In the genomic region with DNA sequence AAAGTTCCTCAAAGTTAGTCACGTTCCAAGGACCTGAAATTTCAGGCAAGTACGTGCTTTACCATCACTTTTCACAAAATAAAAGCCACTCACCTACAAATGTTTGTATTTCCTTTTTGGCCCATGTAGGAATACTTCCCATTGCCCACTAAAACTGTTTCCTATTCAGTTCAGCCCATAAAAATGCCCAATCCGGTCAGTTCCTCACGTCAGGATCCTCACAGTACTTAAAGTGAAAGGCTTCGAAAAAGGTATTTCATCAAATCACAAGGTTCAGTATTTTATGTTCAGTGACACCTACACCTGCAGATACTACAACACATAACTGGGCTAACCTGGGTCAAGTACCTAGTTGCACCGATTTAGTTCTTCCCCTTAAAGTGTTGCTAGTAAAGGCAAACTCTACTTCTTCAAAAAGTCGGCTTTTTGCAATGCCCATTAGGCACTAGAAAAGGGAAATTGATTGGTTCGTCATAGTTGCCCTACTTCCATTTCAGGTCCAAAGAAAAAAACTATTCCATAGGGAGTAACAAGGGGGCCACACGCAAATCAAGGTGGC, we compare ENCODE assay signal across 10 cellular contexts. TPM values are rescaled to one million over a fixed set of nuclear protein-coding genes. Genes with fewer than 3 reads are reported as not detected.
DNase-seq lines count a peak whose midpoint lies in the region; ATAC-seq, FAIRE-seq and TF ChIP-seq lines count a peak whose summit lies in the region.
"Had no signal": no experiment of that assay in that cellular context is flagged by ENCODE, and none has a peak within 500 bp of the region (broad histone marks: within the 10 kb centered on the region; RNA-seq: fewer than 3 reads in every experiment).

No MANE protein-coding gene starts in this region.

- RAD21 ChIA-PET in GM12878 (lab: Charles Lee; ENCODE audit: unreplicated experiment), result interaction anchor here (1.3 to 2.5 kb wide), 3 partner anchors 12 to 169 kb away, joined by 4 to 13 read pairs (median 5); no protein-coding TSS in a partner anchor

- H3K27me3 ChIP-seq in GM12878 (replicated peaks in 1 of 2; ENCODE audit: control insufficient read depth in 2 of 2, insufficient read depth in 2 of 2, low read length in 1 of 2) (peaks cover 0 to 4% of the 10 kb centered on the region in 2 experiments; a peak in 1 of 4 replicates), kidney epithelial cell (ENCODE audit: control insufficient read depth, insufficient read depth, low read length) (no peaks in the 10 kb centered on the region), stomach smooth muscle (ENCODE audit: control insufficient read depth in 1 of 2, insufficient read depth in 2 of 2, low read length in 2 of 2) (no peaks in the 10 kb centered on the region)

- H3K79me2 ChIP-seq in GM12878 (ENCODE audit: control insufficient read depth, insufficient read depth, low read length), result peaks cover 29% of the 10 kb centered on the region

- CTCF ChIA-PET in GM12878 (lab: Yijun Ruan, JAX), result interaction anchor here (1.7 to 3.0 kb wide), 3 partner anchors 53 to 168 kb away, joined by 7 to 28 read pairs (median 10); no protein-coding TSS in a partner anchor

- 32% methylated on average over 9 of the region's 9 CpGs for whole genome bisulfite sequencing in GM12878 (ENCODE audit: insufficient coverage, insufficient replicate concordance, low lambda C conversion rate, missing lambda C conversion rate)

- H3K4me1 ChIP-seq in GM12878 (ENCODE audit: control insufficient read depth, insufficient read depth, low read length) (peaks cover 9% of the 10 kb centered on the region), stomach smooth muscle (ENCODE audit: control insufficient read depth, insufficient read depth, low read length) (no peaks in the 10 kb centered on the region)

- no peak for TF ChIP-seq CTCF in GM12878 (IDR thresholded peaks at IDR 0.05 in 2 of 3, conservative IDR thresholded peaks at IDR 0.05 in 1 of 3; ENCODE audit: control insufficient read depth in 2 of 3, extremely low read depth in 1 of 3, insufficient read depth in 1 of 3, low read depth in 3 of 3, low read length in 3 of 3)
- TF ChIP-seq CTCF in kidney epithelial cell (IDR thresholded peaks at IDR 0.05; ENCODE audit: insufficient read depth, low read length, poor library complexity, severe bottlenecking), result no peak

- no peaks in the 10 kb centered on the region; the same call in 2 of the 3 replicates for H3K9me3 ChIP-seq in GM12878 (replicated peaks; ENCODE audit: control insufficient read depth, insufficient read depth, low read length)
- no peaks in the 10 kb centered on the region for H3K9me3 ChIP-seq in stomach smooth muscle (ENCODE audit: control insufficient read depth in 2 of 2, low read length in 2 of 2)

- peak overlapping the region; percentile 65 for H3K4me2 ChIP-seq in GM12878 (ENCODE audit: control insufficient read depth, insufficient read depth)

- no peak for TF ChIP-seq RAD21 in GM12878 (IDR thresholded peaks at IDR 0.05; ENCODE audit: insufficient read depth, low read depth, low read length)

- H2AFZ ChIP-seq in GM12878 (ENCODE audit: control insufficient read depth, low read depth, low read length), result peak overlapping the region; percentile 96

- no peak for TF ChIP-seq POLR2A in GM12878 (IDR thresholded peaks at IDR 0.05; ENCODE audit: low read depth, low read length)

- POLR2A ChIA-PET in GM12878 (lab: Charles Lee), result interaction anchor here (0.9 kb wide), 1 partner anchor 8 kb away, joined by 3 read pairs; no protein-coding TSS in a partner anchor

- peak overlapping the region; percentile 71; the same call in 1 of the 2 replicates for H3K9ac ChIP-seq in GM12878 (ENCODE audit: control insufficient read depth, insufficient read depth, low read length)
- H3K9ac ChIP-seq in stomach smooth muscle (ENCODE audit: low read length in 2 of 2), result peak overlapping the region; percentile 96 to 98

- in situ Hi-C loops in GM12878 (cut with MboI), result no loop called here

- SMC1A ChIA-PET in GM12878 (lab: Charles Lee; ENCODE audit: uncharacterized antibody, unreplicated experiment), result interaction anchor here (0.9 to 1.9 kb wide), 2 partner anchors 12 to 25 kb away, joined by 3 to 5 read pairs; no protein-coding TSS in a partner anchor

- no peak for FAIRE-seq in GM12878 (lab: Jason Lieb, UNC)
- FAIRE-seq: A204.1, endometrium had no signal

- H3K36me3 ChIP-seq in GM12878 (ENCODE audit: control insufficient read depth in 2 of 2, insufficient read depth in 2 of 2, low read length in 1 of 2) (no peaks in the 10 kb centered on the region), kidney epithelial cell (ENCODE audit: control insufficient read depth, insufficient read depth, low read length) (no peaks in the 10 kb centered on the region), stomach smooth muscle (ENCODE audit: control insufficient read depth in 2 of 2, insufficient read depth in 2 of 2, low read length in 2 of 2) (no peaks in the 10 kb centered on the region)

- intact Hi-C loops in GM12878 (cut with micrococcal nuclease; ENCODE audit: unreplicated experiment), result no loop called here

- H3K4me3 ChIP-seq in GM12878 (peak overlapping the region; percentile 96), kidney epithelial cell (ENCODE audit: low read depth, low read length) (peak overlapping the region; percentile 99), stomach smooth muscle (ENCODE audit: low read length in 2 of 2) (peak overlapping the region; percentile 96 to 97)

- TF ChIP-seq EP300 in GM12878 (IDR thresholded peaks at IDR 0.05; ENCODE audit: borderline replicate concordance in 1 of 2, control insufficient read depth in 1 of 2, low read depth in 2 of 2, low read length in 2 of 2), result no peak

- DNase-seq in DMS79 treated with DMSO at 0.1 percent for 48 hours (lab: John Stamatoyannopoulos, UW) (peak; percentile 60), DMS79 (lab: John Stamatoyannopoulos, UW) (no peak), NCI-H526 (lab: John Stamatoyannopoulos, UW) (peak; percentile 50), GM12878 (ENCODE audit: low read depth, low spot score) (no peak), kidney epithelial cell (ENCODE audit: low read depth) (no peak)
- DNase-seq in activated CD4-positive, CD25-positive, alpha-beta regulatory T cell treated with anti-CD3 and anti-CD28 coated beads, Interleukin-2, amount 50 U/mL, for 72 hours, result no peak

- no peaks in the 10 kb centered on the region for H4K20me1 ChIP-seq in GM12878 (ENCODE audit: control insufficient read depth, insufficient read depth)

- no peak for ATAC-seq in GM12878
- ATAC-seq in HG03095 (IDR thresholded peaks at IDR 0.05; ENCODE audit: unreplicated experiment), result no peak

- TSS peak; percentile 61 for BruUV-seq in GM12878 (replicated peaks; lab: Mats Ljungman, UMichigan)

- H3K27ac ChIP-seq in GM12878 (ENCODE audit: control insufficient read depth, insufficient read depth) (peak overlapping the region; percentile 87; the same call in 1 of the 2 replicates), stomach smooth muscle (ENCODE audit: low read length) (peak overlapping the region; percentile 91)

TF ChIP-seq in GM12878, 131 proteins besides CTCF, POLR2A, EP300 and RAD21:
- 0 out of 2 replicates have a peak, but pooled peaks have one; percentile 7 for TF ChIP-seq ZNF384 (IDR thresholded peaks at IDR 0.05; ENCODE audit: borderline replicate concordance, low read depth, low read length)
- no peak for TF ChIP-seq ZZZ3 (IDR thresholded peaks at IDR 0.05; ENCODE audit: control insufficient read depth, insufficient read length, low read depth)

RNA-seq across cellular contexts. Expression of a gene that starts 1.1 kb away (rescaled TPM):
- 77.3 and 79.6 TPM in 2 replicates for total RNA-seq in GM12878 (2013; cell fraction: nucleolus; rRNA removed)
- 11.0 and 11.3 TPM in 2 replicates for total RNA-seq in GM12878 (2014; rRNA removed)
- 12.9 and 14.3 TPM in 2 replicates for total RNA-seq in GM12878 (2014; rRNA removed; fragmentation: Illumina TruSeq; extraction: Trizol)
- total RNA-seq in GM12878 (2021), result 10.8 and 14.1 TPM in 2 replicates
- polyA plus RNA-seq in GM12878 (2011; ENCODE audit: low read depth), result 2.6 TPM
- polyA plus RNA-seq in GM12878 (2011; rRNA removed), result 17.1 and 28.8 TPM in 2 replicates
- polyA plus RNA-seq in GM12878 (2011; cell fraction: cytosol; rRNA removed), result 7.5 and 7.9 TPM in 2 replicates
- polyA plus RNA-seq in GM12878 (2011; cell fraction: nucleus; rRNA removed), result 19.5 and 22.5 TPM in 2 replicates
- 4.5 and 7.9 TPM in 2 replicates for polyA plus RNA-seq in GM12878 (2012)
- 8.4 and 11.1 TPM in 2 replicates for polyA plus RNA-seq in GM12878 (2014; fragmentation: Illumina TruSeq; extraction: Trizol)
- polyA plus RNA-seq in GM12878 (2014; fragmentation: Nextera tagmentation; extraction: Ambion mirVana), result 1 to 10 TPM; 2.2 to 2.8 TPM
- polyA plus RNA-seq in GM12878 (2014; rRNA removed), result 7.1 and 12.7 TPM in 2 replicates
- polyA plus RNA-seq in GM12878 (2016; fragmentation: Nextera tagmentation; extraction: Ambion mirVana), result 10 to 100 TPM; 13.3 to 14.8 TPM
- 18.1 and 27.3 TPM in 2 replicates for polyA minus RNA-seq in GM12878 (2011; rRNA and poly(A)+ RNA removed)
- 5.8 and 7.1 TPM in 2 replicates for polyA minus RNA-seq in GM12878 (2011; cell fraction: cytosol; rRNA and poly(A)+ RNA removed)
- polyA minus RNA-seq in GM12878 (2011; cell fraction: nucleus; rRNA and poly(A)+ RNA removed), result 41.1 and 60.9 TPM in 2 replicates
- 30.7 and 41.9 TPM in 2 replicates for total RNA-seq in kidney epithelial cell

Comparison
In these comparisons a context has a peak if more than half of its experiments do, and no peak if none do; other contexts are left out.
1. DNase-seq: peak in DMS79 treated with DMSO at 0.1 percent for 48 hours (single experiment) and NCI-H526 (2 of 2); none in DMS79 (single experiment), GM12878 (single experiment), kidney epithelial cell (single experiment) and activated CD4-positive, CD25-positive, alpha-beta regulatory T cell treated with anti-CD3 and anti-CD28 coated beads, Interleukin-2, amount 50 U/mL, for 72 hours (single experiment).
2. Peak in every context shown above with its lines, with median percentiles within 50 percentile points of each other: H3K4me3 ChIP-seq.